In the genomic region with DNA sequence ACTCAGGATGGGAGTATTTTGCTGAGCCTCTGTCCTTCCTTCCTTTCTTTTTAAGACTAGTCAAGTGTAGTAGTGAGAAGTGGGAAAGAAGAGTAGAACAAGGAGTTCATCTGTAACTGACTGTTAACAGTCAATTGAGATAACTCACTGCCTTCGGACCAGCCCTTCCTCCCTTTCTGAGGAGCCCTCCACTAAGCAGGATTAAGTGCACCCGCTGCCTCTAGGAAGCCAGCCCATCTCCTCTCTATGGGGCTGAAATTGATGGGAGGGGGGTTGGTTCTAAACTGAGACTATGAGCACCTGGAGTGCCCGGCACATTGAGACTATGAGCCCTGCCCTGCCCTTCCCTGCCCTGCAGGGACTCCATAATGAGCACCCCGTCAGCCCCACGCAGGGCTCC, we compare ENCODE assay signal across 16 cellular contexts.
DNase-seq lines count a peak whose midpoint lies in the region; ATAC-seq and TF ChIP-seq lines count a peak whose summit lies in the region.
"Had no signal": no experiment of that assay in that cellular context is flagged by ENCODE, and none has a peak within 500 bp of the region (broad histone marks: within the 10 kb centered on the region; RNA-seq: fewer than 3 reads in every experiment).

No MANE protein-coding gene starts in this region.

- DNase-seq in activated naive CD4-positive, alpha-beta T cell treated with anti-CD3 and anti-CD28 coated beads, Interleukin-2, amount 50 U/mL, for 72 hours (ENCODE audit: low spot score in 2 of 2): no peak
- DNase-seq in T-helper 17 cell (no peak), iPS-NIHi7 (ENCODE audit: extremely low spot score) (peak; percentile 34), COLO668 (lab: John Stamatoyannopoulos, UW; ENCODE audit: unreplicated experiment) (no peak), SK-N-DZ (ENCODE audit: low spot score) (no peak)
- DNase-seq: C1 segment of cervical spinal cord; GF-D8; NCI-H1105 treated with DMSO at 0.1 percent for 48 hours; NCI-H1694 treated with DMSO at 0.1 percent for 48 hours; NCI-H2107; NCI-H226; NCI-H526; NK-92 treated with Interleukin-12 subunit alpha and Interleukin-12 subunit beta, amount 100 ng/mL, for 24 hours; PC-3 had no signal

- no peaks in the 10 kb centered on the region for H3K36me3 Mint-ChIP-seq in activated naive CD4-positive, alpha-beta T cell treated with anti-CD3 and anti-CD28 coated beads, Interleukin-2, amount 50 U/mL, for 24 hours
- H3K36me3 Mint-ChIP-seq in activated naive CD4-positive, alpha-beta T cell treated with anti-CD3 and anti-CD28 coated beads, Interleukin-2, amount 50 U/mL, for 72 hours: no peaks in the 10 kb centered on the region
- no peaks in the 10 kb centered on the region for H3K36me3 Mint-ChIP-seq in T-helper 17 cell (ENCODE audit: low read depth)

- peaks cover 14% of the 10 kb centered on the region for H3K4me1 Mint-ChIP-seq in activated naive CD4-positive, alpha-beta T cell treated with anti-CD3 and anti-CD28 coated beads, Interleukin-2, amount 50 U/mL, for 24 hours
- peaks cover 11% of the 10 kb centered on the region for H3K4me1 Mint-ChIP-seq in T-helper 17 cell

- no peak for ATAC-seq in activated naive CD4-positive, alpha-beta T cell treated with anti-CD3 and anti-CD28 coated beads, Interleukin-2, amount 50 U/mL, for 72 hours
- ATAC-seq in T-helper 17 cell (no peak), SK-N-SH treated with all-trans-retinoic acid at 6 μM for 48 hours (no peak)
- ATAC-seq: PC-3 had no signal

- no peaks in the 10 kb centered on the region for H3K9me3 ChIP-seq in T-helper 17 cell (ENCODE audit: control insufficient read depth, low read length, poor library complexity, severe bottlenecking)

- no peaks in the 10 kb centered on the region for H3K9me3 Mint-ChIP-seq in activated naive CD4-positive, alpha-beta T cell treated with anti-CD3 and anti-CD28 coated beads, Interleukin-2, amount 50 U/mL, for 24 hours
- H3K9me3 Mint-ChIP-seq in activated naive CD4-positive, alpha-beta T cell treated with anti-CD3 and anti-CD28 coated beads, Interleukin-2, amount 50 U/mL, for 72 hours: no peaks in the 10 kb centered on the region

- H3K27me3 Mint-ChIP-seq in activated naive CD4-positive, alpha-beta T cell treated with anti-CD3 and anti-CD28 coated beads, Interleukin-2, amount 50 U/mL, for 24 hours: peaks cover 5% of the 10 kb centered on the region
- H3K27me3 Mint-ChIP-seq in T-helper 17 cell: peaks cover 46% of the 10 kb centered on the region

- H3K27ac Mint-ChIP-seq in activated naive CD4-positive, alpha-beta T cell treated with anti-CD3 and anti-CD28 coated beads, Interleukin-2, amount 50 U/mL, for 24 hours: peak overlapping the region; percentile 60
- no peak overlapping the region for H3K27ac Mint-ChIP-seq in activated naive CD4-positive, alpha-beta T cell treated with anti-CD3 and anti-CD28 coated beads, Interleukin-2, amount 50 U/mL, for 72 hours
- H3K27ac Mint-ChIP-seq in T-helper 17 cell: peak overlapping the region; percentile 34

- H3K4me3 Mint-ChIP-seq in activated naive CD4-positive, alpha-beta T cell treated with anti-CD3 and anti-CD28 coated beads, Interleukin-2, amount 50 U/mL, for 24 hours: no peak overlapping the region
- no peak overlapping the region for H3K4me3 Mint-ChIP-seq in T-helper 17 cell

TF ChIP-seq in SK-N-SH treated with all-trans-retinoic acid at 6 μM for 48 hours, 23 proteins besides CTCF, POLR2A, EP300 and RAD21 (continues in another document):
- TF ChIP-seq, protein P1, sequence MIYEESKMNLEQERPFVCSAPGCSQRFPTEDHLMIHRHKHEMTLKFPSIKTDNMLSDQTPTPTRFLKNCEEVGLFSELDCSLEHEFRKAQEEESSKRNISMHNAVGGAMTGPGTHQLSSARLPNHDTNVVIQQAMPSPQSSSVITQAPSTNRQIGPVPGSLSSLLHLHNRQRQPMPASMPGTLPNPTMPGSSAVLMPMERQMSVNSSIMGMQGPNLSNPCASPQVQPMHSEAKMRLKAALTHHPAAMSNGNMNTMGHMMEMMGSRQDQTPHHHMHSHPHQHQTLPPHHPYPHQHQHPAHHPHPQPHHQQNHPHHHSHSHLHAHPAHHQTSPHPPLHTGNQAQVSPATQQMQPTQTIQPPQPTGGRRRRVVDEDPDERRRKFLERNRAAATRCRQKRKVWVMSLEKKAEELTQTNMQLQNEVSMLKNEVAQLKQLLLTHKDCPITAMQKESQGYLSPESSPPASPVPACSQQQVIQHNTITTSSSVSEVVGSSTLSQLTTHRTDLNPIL (CRISPR knock-in tag; IDR thresholded peaks at IDR 0.05; ENCODE audit: low read depth): no peak
- TF ChIP-seq OSR1 (CRISPR knock-in tag; IDR thresholded peaks at IDR 0.05) (no peak), ZC3H10 (CRISPR knock-in tag; IDR thresholded peaks at IDR 0.05) (no peak), TOX (CRISPR knock-in tag; IDR thresholded peaks at IDR 0.05; ENCODE audit: borderline replicate concordance) (no peak), ZFP30 (CRISPR knock-in tag; IDR thresholded peaks at IDR 0.05) (no peak), CSDC2 (CRISPR knock-in tag; IDR thresholded peaks at IDR 0.05) (no peak), ISL1 (CRISPR knock-in tag; IDR thresholded peaks at IDR 0.05) (no peak), TCF4 (CRISPR knock-in tag; IDR thresholded peaks at IDR 0.05; ENCODE audit: borderline replicate concordance) (no peak), SNAI2 (CRISPR knock-in tag; IDR thresholded peaks at IDR 0.05) (no peak), ZNF70 (CRISPR knock-in tag; IDR thresholded peaks at IDR 0.05) (no peak), GLIS3 (CRISPR knock-in tag; IDR thresholded peaks at IDR 0.05) (no peak), ZNF565 (CRISPR knock-in tag; conservative IDR thresholded peaks at IDR 0.05; ENCODE audit: low read depth) (no peak)
- TF ChIP-seq, protein P2, sequence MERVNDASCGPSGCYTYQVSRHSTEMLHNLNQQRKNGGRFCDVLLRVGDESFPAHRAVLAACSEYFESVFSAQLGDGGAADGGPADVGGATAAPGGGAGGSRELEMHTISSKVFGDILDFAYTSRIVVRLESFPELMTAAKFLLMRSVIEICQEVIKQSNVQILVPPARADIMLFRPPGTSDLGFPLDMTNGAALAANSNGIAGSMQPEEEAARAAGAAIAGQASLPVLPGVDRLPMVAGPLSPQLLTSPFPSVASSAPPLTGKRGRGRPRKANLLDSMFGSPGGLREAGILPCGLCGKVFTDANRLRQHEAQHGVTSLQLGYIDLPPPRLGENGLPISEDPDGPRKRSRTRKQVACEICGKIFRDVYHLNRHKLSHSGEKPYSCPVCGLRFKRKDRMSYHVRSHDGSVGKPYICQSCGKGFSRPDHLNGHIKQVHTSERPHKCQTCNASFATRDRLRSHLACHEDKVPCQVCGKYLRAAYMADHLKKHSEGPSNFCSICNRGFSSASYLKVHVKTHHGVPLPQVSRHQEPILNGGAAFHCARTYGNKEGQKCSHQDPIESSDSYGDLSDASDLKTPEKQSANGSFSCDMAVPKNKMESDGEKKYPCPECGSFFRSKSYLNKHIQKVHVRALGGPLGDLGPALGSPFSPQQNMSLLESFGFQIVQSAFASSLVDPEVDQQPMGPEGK (CRISPR knock-in tag; IDR thresholded peaks at IDR 0.05; ENCODE audit: borderline replicate concordance): no peak
- TF ChIP-seq, protein P3, sequence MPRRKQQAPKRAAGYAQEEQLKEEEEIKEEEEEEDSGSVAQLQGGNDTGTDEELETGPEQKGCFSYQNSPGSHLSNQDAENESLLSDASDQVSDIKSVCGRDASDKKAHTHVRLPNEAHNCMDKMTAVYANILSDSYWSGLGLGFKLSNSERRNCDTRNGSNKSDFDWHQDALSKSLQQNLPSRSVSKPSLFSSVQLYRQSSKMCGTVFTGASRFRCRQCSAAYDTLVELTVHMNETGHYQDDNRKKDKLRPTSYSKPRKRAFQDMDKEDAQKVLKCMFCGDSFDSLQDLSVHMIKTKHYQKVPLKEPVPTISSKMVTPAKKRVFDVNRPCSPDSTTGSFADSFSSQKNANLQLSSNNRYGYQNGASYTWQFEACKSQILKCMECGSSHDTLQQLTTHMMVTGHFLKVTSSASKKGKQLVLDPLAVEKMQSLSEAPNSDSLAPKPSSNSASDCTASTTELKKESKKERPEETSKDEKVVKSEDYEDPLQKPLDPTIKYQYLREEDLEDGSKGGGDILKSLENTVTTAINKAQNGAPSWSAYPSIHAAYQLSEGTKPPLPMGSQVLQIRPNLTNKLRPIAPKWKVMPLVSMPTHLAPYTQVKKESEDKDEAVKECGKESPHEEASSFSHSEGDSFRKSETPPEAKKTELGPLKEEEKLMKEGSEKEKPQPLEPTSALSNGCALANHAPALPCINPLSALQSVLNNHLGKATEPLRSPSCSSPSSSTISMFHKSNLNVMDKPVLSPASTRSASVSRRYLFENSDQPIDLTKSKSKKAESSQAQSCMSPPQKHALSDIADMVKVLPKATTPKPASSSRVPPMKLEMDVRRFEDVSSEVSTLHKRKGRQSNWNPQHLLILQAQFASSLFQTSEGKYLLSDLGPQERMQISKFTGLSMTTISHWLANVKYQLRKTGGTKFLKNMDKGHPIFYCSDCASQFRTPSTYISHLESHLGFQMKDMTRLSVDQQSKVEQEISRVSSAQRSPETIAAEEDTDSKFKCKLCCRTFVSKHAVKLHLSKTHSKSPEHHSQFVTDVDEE (CRISPR knock-in tag; IDR thresholded peaks at IDR 0.05): no peak
- TF ChIP-seq, protein P4, sequence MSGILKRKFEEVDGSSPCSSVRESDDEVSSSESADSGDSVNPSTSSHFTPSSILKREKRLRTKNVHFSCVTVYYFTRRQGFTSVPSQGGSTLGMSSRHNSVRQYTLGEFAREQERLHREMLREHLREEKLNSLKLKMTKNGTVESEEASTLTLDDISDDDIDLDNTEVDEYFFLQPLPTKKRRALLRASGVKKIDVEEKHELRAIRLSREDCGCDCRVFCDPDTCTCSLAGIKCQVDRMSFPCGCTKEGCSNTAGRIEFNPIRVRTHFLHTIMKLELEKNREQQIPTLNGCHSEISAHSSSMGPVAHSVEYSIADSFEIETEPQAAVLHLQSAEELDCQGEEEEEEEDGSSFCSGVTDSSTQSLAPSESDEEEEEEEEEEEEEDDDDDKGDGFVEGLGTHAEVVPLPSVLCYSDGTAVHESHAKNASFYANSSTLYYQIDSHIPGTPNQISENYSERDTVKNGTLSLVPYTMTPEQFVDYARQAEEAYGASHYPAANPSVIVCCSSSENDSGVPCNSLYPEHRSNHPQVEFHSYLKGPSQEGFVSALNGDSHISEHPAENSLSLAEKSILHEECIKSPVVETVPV (CRISPR knock-in tag; IDR thresholded peaks at IDR 0.05): no peak

Comparison
In these comparisons a context has a peak if more than half of its experiments do, and no peak if none do; other contexts are left out.
1. H3K27ac Mint-ChIP-seq: peak in activated naive CD4-positive, alpha-beta T cell treated with anti-CD3 and anti-CD28 coated beads, Interleukin-2, amount 50 U/mL, for 24 hours (single experiment) and T-helper 17 cell (single experiment); none in activated naive CD4-positive, alpha-beta T cell treated with anti-CD3 and anti-CD28 coated beads, Interleukin-2, amount 50 U/mL, for 72 hours (0 of 2).